1 cellular context compared by ENCODE assay signal in the genomic region with DNA sequence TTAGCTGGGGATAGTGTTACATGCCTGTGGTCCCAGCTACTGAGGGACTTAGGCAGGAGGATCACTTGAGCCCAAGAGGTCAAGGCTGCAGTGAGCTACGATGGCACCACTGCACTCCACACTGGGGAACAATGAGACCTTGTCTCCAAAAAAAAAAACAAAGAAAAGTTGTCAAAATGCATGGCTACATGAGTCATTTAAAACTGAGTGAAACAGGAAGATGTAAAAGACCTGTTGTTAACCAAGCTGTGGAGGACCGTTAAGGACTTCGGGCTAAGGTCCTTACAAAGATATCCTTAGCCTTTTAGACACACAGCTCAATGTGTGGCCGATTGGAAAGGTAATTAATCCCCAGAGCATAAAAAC.
TF ChIP-seq lines count a peak whose summit lies in the region.

No MANE protein-coding gene starts in this region.

TF ChIP-seq in HepG2, 621 proteins besides CTCF, POLR2A, EP300 and RAD21 (continued from another document and continues in another):
- TF ChIP-seq, protein P1, sequence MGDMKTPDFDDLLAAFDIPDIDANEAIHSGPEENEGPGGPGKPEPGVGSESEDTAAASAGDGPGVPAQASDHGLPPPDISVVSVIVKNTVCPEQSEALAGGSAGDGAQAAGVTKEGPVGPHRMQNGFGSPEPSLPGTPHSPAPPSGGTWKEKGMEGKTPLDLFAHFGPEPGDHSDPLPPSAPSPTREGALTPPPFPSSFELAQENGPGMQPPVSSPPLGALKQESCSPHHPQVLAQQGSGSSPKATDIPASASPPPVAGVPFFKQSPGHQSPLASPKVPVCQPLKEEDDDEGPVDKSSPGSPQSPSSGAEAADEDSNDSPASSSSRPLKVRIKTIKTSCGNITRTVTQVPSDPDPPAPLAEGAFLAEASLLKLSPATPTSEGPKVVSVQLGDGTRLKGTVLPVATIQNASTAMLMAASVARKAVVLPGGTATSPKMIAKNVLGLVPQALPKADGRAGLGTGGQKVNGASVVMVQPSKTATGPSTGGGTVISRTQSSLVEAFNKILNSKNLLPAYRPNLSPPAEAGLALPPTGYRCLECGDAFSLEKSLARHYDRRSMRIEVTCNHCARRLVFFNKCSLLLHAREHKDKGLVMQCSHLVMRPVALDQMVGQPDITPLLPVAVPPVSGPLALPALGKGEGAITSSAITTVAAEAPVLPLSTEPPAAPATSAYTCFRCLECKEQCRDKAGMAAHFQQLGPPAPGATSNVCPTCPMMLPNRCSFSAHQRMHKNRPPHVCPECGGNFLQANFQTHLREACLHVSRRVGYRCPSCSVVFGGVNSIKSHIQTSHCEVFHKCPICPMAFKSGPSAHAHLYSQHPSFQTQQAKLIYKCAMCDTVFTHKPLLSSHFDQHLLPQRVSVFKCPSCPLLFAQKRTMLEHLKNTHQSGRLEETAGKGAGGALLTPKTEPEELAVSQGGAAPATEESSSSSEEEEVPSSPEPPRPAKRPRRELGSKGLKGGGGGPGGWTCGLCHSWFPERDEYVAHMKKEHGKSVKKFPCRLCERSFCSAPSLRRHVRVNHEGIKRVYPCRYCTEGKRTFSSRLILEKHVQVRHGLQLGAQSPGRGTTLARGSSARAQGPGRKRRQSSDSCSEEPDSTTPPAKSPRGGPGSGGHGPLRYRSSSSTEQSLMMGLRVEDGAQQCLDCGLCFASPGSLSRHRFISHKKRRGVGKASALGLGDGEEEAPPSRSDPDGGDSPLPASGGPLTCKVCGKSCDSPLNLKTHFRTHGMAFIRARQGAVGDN (CRISPR knock-in tag; IDR thresholded peaks at IDR 0.05): no peak
- TF ChIP-seq ZNF564 (CRISPR knock-in tag; IDR thresholded peaks at IDR 0.05): no peak
- TF ChIP-seq GFI1 (CRISPR knock-in tag; IDR thresholded peaks at IDR 0.05; ENCODE audit: borderline replicate concordance): no peak; the same call in none of the 2 replicates
- no peak for TF ChIP-seq HNRNPLL (IDR thresholded peaks at IDR 0.05; ENCODE audit: low read depth, low read length, poor library complexity, severe bottlenecking)
- TF ChIP-seq PLRG1 (conservative IDR thresholded peaks at IDR 0.05): no peak
- no peak; the same call in 1 of the 2 replicates for TF ChIP-seq CHD4 (IDR thresholded peaks at IDR 0.05; ENCODE audit: borderline replicate concordance, low read length)
- no peak for TF ChIP-seq REXO4 (CRISPR knock-in tag; IDR thresholded peaks at IDR 0.05; ENCODE audit: borderline replicate concordance)
- peak; percentile 24; the same call in 1 of the 2 replicates for TF ChIP-seq ZBTB21 (CRISPR knock-in tag; IDR thresholded peaks at IDR 0.05)
- TF ChIP-seq ZNF766 (CRISPR knock-in tag; IDR thresholded peaks at IDR 0.05; ENCODE audit: borderline replicate concordance): peak; percentile 77; the same call in 1 of the 2 replicates
- TF ChIP-seq MIXL1 (CRISPR knock-in tag; IDR thresholded peaks at IDR 0.05): no peak
- TF ChIP-seq, protein P2, sequence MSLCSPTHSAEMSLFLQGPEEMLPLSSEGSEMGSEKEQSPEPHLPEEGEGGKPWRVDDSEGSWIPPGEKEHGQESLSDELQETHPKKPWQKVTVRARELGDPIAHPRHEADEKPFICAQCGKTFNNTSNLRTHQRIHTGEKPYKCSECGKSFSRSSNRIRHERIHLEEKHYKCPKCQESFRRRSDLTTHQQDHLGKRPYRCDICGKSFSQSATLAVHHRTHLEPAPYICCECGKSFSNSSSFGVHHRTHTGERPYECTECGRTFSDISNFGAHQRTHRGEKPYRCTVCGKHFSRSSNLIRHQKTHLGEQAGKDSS (CRISPR knock-in tag; IDR thresholded peaks at IDR 0.05; ENCODE audit: borderline replicate concordance, low read depth): no peak
- TF ChIP-seq ELF1 (CRISPR knock-in tag; IDR thresholded peaks at IDR 0.05): no peak; the same call in 1 of the 2 replicates
- TF ChIP-seq, protein P3, sequence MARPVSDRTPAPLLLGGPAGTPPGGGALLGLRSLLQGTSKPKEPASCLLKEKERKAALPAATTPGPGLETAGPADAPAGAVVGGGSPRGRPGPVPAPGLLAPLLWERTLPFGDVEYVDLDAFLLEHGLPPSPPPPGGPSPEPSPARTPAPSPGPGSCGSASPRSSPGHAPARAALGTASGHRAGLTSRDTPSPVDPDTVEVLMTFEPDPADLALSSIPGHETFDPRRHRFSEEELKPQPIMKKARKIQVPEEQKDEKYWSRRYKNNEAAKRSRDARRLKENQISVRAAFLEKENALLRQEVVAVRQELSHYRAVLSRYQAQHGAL (CRISPR knock-in tag; IDR thresholded peaks at IDR 0.05; ENCODE audit: not compliant biosample characterization): no peak
- 0 out of 2 replicates have a peak, but pooled peaks have one; percentile 34 for TF ChIP-seq SP5 (CRISPR knock-in tag; IDR thresholded peaks at IDR 0.05; ENCODE audit: borderline replicate concordance, low read depth)
- TF ChIP-seq NFATC3 (CRISPR knock-in tag; IDR thresholded peaks at IDR 0.05): no peak
- TF ChIP-seq ISL2 (CRISPR knock-in tag; IDR thresholded peaks at IDR 0.05): peak; percentile 46
- 0 out of 2 replicates have a peak, but pooled peaks have one; percentile 14 for TF ChIP-seq ZNF12 (CRISPR knock-in tag; IDR thresholded peaks at IDR 0.05)
- TF ChIP-seq PPARG (CRISPR knock-in tag; conservative IDR thresholded peaks at IDR 0.05): peak; percentile 78
- no peak for TF ChIP-seq ZNF468 (CRISPR knock-in tag; IDR thresholded peaks at IDR 0.05)
- TF ChIP-seq FOXP1 (IDR thresholded peaks at IDR 0.05): peak; percentile 47; the same call in 1 of the 2 replicates
- peak; percentile 68; the same call in 1 of the 2 replicates for TF ChIP-seq FOXP1 (CRISPR knock-in tag; IDR thresholded peaks at IDR 0.05)
- no peak for TF ChIP-seq ZNF232 (CRISPR knock-in tag; IDR thresholded peaks at IDR 0.05; ENCODE audit: borderline replicate concordance)
- 0 out of 2 replicates have a peak, but pooled peaks have one; percentile 28 for TF ChIP-seq WIZ (CRISPR knock-in tag; IDR thresholded peaks at IDR 0.05)
- TF ChIP-seq ZNF530 (CRISPR knock-in tag; IDR thresholded peaks at IDR 0.05; ENCODE audit: low read depth): no peak
- 0 out of 2 replicates have a peak, but pooled peaks have one; percentile 7 for TF ChIP-seq RFXANK (CRISPR knock-in tag; IDR thresholded peaks at IDR 0.05)
- TF ChIP-seq CHCHD3 (CRISPR knock-in tag; IDR thresholded peaks at IDR 0.05): no peak
- TF ChIP-seq, protein P4, sequence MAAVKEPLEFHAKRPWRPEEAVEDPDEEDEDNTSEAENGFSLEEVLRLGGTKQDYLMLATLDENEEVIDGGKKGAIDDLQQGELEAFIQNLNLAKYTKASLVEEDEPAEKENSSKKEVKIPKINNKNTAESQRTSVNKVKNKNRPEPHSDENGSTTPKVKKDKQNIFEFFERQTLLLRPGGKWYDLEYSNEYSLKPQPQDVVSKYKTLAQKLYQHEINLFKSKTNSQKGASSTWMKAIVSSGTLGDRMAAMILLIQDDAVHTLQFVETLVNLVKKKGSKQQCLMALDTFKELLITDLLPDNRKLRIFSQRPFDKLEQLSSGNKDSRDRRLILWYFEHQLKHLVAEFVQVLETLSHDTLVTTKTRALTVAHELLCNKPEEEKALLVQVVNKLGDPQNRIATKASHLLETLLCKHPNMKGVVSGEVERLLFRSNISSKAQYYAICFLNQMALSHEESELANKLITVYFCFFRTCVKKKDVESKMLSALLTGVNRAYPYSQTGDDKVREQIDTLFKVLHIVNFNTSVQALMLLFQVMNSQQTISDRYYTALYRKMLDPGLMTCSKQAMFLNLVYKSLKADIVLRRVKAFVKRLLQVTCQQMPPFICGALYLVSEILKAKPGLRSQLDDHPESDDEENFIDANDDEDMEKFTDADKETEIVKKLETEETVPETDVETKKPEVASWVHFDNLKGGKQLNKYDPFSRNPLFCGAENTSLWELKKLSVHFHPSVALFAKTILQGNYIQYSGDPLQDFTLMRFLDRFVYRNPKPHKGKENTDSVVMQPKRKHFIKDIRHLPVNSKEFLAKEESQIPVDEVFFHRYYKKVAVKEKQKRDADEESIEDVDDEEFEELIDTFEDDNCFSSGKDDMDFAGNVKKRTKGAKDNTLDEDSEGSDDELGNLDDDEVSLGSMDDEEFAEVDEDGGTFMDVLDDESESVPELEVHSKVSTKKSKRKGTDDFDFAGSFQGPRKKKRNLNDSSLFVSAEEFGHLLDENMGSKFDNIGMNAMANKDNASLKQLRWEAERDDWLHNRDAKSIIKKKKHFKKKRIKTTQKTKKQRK (IDR thresholded peaks at IDR 0.05; ENCODE audit: low read length): no peak
- no peak for TF ChIP-seq ISX (CRISPR knock-in tag; conservative IDR thresholded peaks at IDR 0.05)
- TF ChIP-seq NCOA2 (CRISPR knock-in tag; IDR thresholded peaks at IDR 0.05): peak; percentile 75
- TF ChIP-seq ATF7 (IDR thresholded peaks at IDR 0.05): no peak
- no peak for TF ChIP-seq ATF7 (CRISPR knock-in tag; IDR thresholded peaks at IDR 0.05)
- no peak for TF ChIP-seq TOPORS (CRISPR knock-in tag; IDR thresholded peaks at IDR 0.05)
- TF ChIP-seq, protein P5, sequence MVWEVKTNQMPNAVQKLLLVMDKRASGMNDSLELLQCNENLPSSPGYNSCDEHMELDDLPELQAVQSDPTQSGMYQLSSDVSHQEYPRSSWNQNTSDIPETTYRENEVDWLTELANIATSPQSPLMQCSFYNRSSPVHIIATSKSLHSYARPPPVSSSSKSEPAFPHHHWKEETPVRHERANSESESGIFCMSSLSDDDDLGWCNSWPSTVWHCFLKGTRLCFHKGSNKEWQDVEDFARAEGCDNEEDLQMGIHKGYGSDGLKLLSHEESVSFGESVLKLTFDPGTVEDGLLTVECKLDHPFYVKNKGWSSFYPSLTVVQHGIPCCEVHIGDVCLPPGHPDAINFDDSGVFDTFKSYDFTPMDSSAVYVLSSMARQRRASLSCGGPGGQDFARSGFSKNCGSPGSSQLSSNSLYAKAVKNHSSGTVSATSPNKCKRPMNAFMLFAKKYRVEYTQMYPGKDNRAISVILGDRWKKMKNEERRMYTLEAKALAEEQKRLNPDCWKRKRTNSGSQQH (CRISPR knock-in tag; IDR thresholded peaks at IDR 0.05; ENCODE audit: low read depth): no peak
- 0 out of 2 replicates have a peak, but pooled peaks have one; percentile 10 for TF ChIP-seq MED13 (CRISPR knock-in tag; IDR thresholded peaks at IDR 0.05)
- no peak for TF ChIP-seq HNRNPH1 (optimal IDR thresholded peaks at IDR 0.05; ENCODE audit: low read depth, low read length)
- TF ChIP-seq ZFX (CRISPR knock-in tag; IDR thresholded peaks at IDR 0.05; ENCODE audit: low read depth): no peak
- TF ChIP-seq, protein P6, sequence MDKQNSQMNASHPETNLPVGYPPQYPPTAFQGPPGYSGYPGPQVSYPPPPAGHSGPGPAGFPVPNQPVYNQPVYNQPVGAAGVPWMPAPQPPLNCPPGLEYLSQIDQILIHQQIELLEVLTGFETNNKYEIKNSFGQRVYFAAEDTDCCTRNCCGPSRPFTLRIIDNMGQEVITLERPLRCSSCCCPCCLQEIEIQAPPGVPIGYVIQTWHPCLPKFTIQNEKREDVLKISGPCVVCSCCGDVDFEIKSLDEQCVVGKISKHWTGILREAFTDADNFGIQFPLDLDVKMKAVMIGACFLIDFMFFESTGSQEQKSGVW (CRISPR knock-in tag; IDR thresholded peaks at IDR 0.05; ENCODE audit: borderline replicate concordance): no peak
- TF ChIP-seq, protein P7, sequence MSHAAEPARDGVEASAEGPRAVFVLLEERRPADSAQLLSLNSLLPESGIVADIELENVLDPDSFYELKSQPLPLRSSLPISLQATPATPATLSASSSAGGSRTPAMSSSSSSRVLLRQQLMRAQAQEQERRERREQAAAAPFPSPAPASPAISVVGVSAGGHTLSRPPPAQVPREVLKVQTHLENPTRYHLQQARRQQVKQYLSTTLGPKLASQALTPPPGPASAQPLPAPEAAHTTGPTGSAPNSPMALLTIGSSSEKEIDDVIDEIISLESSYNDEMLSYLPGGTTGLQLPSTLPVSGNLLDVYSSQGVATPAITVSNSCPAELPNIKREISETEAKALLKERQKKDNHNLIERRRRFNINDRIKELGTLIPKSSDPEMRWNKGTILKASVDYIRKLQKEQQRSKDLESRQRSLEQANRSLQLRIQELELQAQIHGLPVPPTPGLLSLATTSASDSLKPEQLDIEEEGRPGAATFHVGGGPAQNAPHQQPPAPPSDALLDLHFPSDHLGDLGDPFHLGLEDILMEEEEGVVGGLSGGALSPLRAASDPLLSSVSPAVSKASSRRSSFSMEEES (CRISPR knock-in tag; IDR thresholded peaks at IDR 0.05): no peak; the same call in 1 of the 2 replicates
- no peak for TF ChIP-seq ATF7-NPFF (CRISPR knock-in tag; IDR thresholded peaks at IDR 0.05; ENCODE audit: low read depth)
- no peak for TF ChIP-seq RBM39 (IDR thresholded peaks at IDR 0.05; ENCODE audit: low read depth, low read length, poor library complexity, severe bottlenecking)
- peak; percentile 73 for TF ChIP-seq FOXA3 (CRISPR knock-in tag; IDR thresholded peaks at IDR 0.05)
- TF ChIP-seq ZNF773 (CRISPR knock-in tag; IDR thresholded peaks at IDR 0.05; ENCODE audit: borderline replicate concordance): no peak
- TF ChIP-seq ELF3 (CRISPR knock-in tag; IDR thresholded peaks at IDR 0.05): peak; percentile 89
- no peak for TF ChIP-seq ZNF547 (CRISPR knock-in tag; IDR thresholded peaks at IDR 0.05)
- TF ChIP-seq, protein P8, sequence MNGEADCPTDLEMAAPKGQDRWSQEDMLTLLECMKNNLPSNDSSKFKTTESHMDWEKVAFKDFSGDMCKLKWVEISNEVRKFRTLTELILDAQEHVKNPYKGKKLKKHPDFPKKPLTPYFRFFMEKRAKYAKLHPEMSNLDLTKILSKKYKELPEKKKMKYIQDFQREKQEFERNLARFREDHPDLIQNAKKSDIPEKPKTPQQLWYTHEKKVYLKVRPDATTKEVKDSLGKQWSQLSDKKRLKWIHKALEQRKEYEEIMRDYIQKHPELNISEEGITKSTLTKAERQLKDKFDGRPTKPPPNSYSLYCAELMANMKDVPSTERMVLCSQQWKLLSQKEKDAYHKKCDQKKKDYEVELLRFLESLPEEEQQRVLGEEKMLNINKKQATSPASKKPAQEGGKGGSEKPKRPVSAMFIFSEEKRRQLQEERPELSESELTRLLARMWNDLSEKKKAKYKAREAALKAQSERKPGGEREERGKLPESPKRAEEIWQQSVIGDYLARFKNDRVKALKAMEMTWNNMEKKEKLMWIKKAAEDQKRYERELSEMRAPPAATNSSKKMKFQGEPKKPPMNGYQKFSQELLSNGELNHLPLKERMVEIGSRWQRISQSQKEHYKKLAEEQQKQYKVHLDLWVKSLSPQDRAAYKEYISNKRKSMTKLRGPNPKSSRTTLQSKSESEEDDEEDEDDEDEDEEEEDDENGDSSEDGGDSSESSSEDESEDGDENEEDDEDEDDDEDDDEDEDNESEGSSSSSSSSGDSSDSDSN (CRISPR knock-in tag; IDR thresholded peaks at IDR 0.05): no peak
- peak; percentile 74; the same call in 1 of the 2 replicates for TF ChIP-seq FOXO1 (CRISPR knock-in tag; IDR thresholded peaks at IDR 0.05)
- TF ChIP-seq ZNF556 (CRISPR knock-in tag; IDR thresholded peaks at IDR 0.05; ENCODE audit: borderline replicate concordance): no peak
- no peak; the same call in 1 of the 2 replicates for TF ChIP-seq KDM3A (CRISPR knock-in tag; IDR thresholded peaks at IDR 0.05; ENCODE audit: low read depth)
- peak; percentile 93 for TF ChIP-seq GATAD2A (CRISPR knock-in tag; IDR thresholded peaks at IDR 0.05)
- TF ChIP-seq ZSCAN9 (CRISPR knock-in tag; IDR thresholded peaks at IDR 0.05; ENCODE audit: borderline replicate concordance): peak; percentile 57; the same call in 1 of the 2 replicates
- no peak for TF ChIP-seq SP4 (CRISPR knock-in tag; IDR thresholded peaks at IDR 0.05)
- TF ChIP-seq FLYWCH1 (CRISPR knock-in tag; IDR thresholded peaks at IDR 0.05): no peak
